Comparison of ENCODE assay signal across 10 cellular contexts in the genomic region with DNA sequence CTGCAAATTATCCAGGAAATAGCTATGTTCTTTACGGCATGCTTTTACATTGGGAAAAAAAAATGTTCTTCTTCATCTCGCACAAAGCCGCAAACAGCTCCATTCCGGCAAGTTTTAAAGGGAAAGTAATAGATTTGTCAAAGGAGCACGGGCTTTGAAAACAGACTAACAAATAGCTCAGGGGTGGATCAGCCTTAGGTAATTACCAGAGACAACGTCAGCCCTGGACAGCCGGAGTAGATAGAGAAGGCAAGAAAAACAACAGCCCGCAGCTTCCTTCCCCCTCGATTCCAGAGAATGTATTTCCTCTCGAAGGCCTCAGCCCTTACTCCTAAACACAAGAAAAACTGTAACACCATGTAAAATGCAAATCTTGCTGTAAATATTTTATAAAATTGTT.
DNase-seq lines count a peak whose midpoint lies in the region; ATAC-seq and TF ChIP-seq lines count a peak whose summit lies in the region.
"Had no signal": no experiment of that assay in that cellular context is flagged by ENCODE, and none has a peak within 500 bp of the region (broad histone marks: within the 10 kb centered on the region; RNA-seq: fewer than 3 reads in every experiment).

No MANE protein-coding gene starts in this region.

- no peaks in the 10 kb centered on the region for H4K20me1 ChIP-seq in IMR-90 (ENCODE audit: insufficient read depth, low read length)

- no peak overlapping the region for H4K5ac ChIP-seq in IMR-90 (ENCODE audit: low read depth, low read length)

- H2AK9ac ChIP-seq in IMR-90 (replicated peaks; ENCODE audit: low read depth, low read length, poor library complexity), result no peak overlapping the region

- no peak overlapping the region for H2AFZ ChIP-seq in IMR-90 (replicated peaks; ENCODE audit: low read length, poor library complexity)

- in situ Hi-C loops in IMR-90 (cut with MboI; ENCODE audit: low sequenced_read_pairs), result no loop called here

- CTCF ChIA-PET in IMR-90 (lab: Yijun Ruan, JAX), result no interaction called here

- H3K4me3 ChIP-seq in IMR-90 (ENCODE audit: insufficient read depth, low read depth, low read length) (no peak overlapping the region), adipocyte (ENCODE audit: low read length) (peak overlapping the region; percentile 67), sigmoid colon (peak overlapping the region in 3 of 4 donors; percentile 16 to 32 (median 20))

- no peak overlapping the region for H2BK20ac ChIP-seq in IMR-90 (ENCODE audit: low read depth, low read length)

- H3K36me3 ChIP-seq in IMR-90 (ENCODE audit: control insufficient read depth, insufficient read depth, low read length) (no peaks in the 10 kb centered on the region), adipocyte (ENCODE audit: control insufficient read depth, insufficient read depth, low read length, severe bottlenecking) (no peaks in the 10 kb centered on the region), sigmoid colon (no peaks in the 10 kb centered on the region)

- peak overlapping the region; percentile 45 for H3K4me2 ChIP-seq in IMR-90 (ENCODE audit: low read depth, low read length)

- H3K4me1 ChIP-seq in IMR-90 (ENCODE audit: control insufficient read depth, insufficient read depth, low read length) (no peaks in the 10 kb centered on the region), adipocyte (ENCODE audit: control insufficient read depth, insufficient read depth, low read length) (peaks cover 12% of the 10 kb centered on the region), sigmoid colon (peaks cover 0 to 23% (median 15%) of the 10 kb centered on the region in 4 donors)

- peaks cover 34% of the 10 kb centered on the region for H3K27me3 ChIP-seq in IMR-90 (ENCODE audit: control insufficient read depth, insufficient read depth, low read length)
- no peaks in the 10 kb centered on the region for H3K27me3 ChIP-seq in adipocyte (replicated peaks; ENCODE audit: control insufficient read depth, insufficient read depth, low read length)
- H3K27me3 ChIP-seq in sigmoid colon, result no peaks in the 10 kb centered on the region

- intact Hi-C loops in IMR-90 (cut with micrococcal nuclease), result no loop called here
- intact Hi-C loops in left ventricle myocardium superior (cut with micrococcal nuclease), result loop anchor here (10.0 kb wide), 1 partner anchor 191 kb away; no protein-coding TSS in a partner anchor
- intact Hi-C loops in sigmoid colon (cut with DNase I), result loop anchor here (5.0 kb wide), 1 partner anchor 104 kb away; no protein-coding TSS in a partner anchor

- no peak overlapping the region for H3K4ac ChIP-seq in IMR-90 (ENCODE audit: low read depth, low read length)

- no peak overlapping the region for H3K56ac ChIP-seq in IMR-90 (ENCODE audit: extremely low read depth, insufficient read depth, low read length)

- no peak overlapping the region for H4K91ac ChIP-seq in IMR-90 (ENCODE audit: insufficient read depth, low read depth, low read length)

- dilution Hi-C loops in IMR-90 (cut with HindIII; ENCODE audit: low sequenced_read_pairs, unreplicated experiment), result no loop called here

- TF ChIP-seq RAD21 in IMR-90 (IDR thresholded peaks at IDR 0.05; ENCODE audit: low read length), result no peak

- no CpG with 5 or more reads among the region's 10 CpGs for WGBS in IMR-90 (ENCODE audit: extremely low coverage in 2 of 2, insufficient read length in 1 of 2), 2 experiments
- 17 to 21% methylated on average over 10 of the region's 10 CpGs for WGBS in sigmoid colon, 2 donors

- no peak overlapping the region for H3K18ac ChIP-seq in IMR-90 (ENCODE audit: low read depth, low read length)

- BruUV-seq in IMR-90 (replicated peaks; lab: Mats Ljungman, UMichigan), result no TSS peak

- no peak overlapping the region for H2AK5ac ChIP-seq in IMR-90 (ENCODE audit: low read depth, low read length)

- no peak overlapping the region for H2BK15ac ChIP-seq in IMR-90 (ENCODE audit: low read depth, low read length)

- ATAC-seq in IMR-90 (ENCODE audit: low read depth) (peak; percentile 49), left ventricle myocardium superior (peak; percentile 55)

- H3K9ac ChIP-seq in IMR-90 (ENCODE audit: low read depth, low read length) (peak overlapping the region; percentile 64; the same call in 1 of the 2 replicates), adipocyte (ENCODE audit: low read length) (peak overlapping the region; percentile 86)

- no peaks in the 10 kb centered on the region for H3K9me1 ChIP-seq in IMR-90 (ENCODE audit: insufficient read depth, low read length)

- H2BK5ac ChIP-seq in IMR-90 (ENCODE audit: low read depth, low read length, poor library complexity, severe bottlenecking), result no peak overlapping the region

- no peak overlapping the region for H3K23ac ChIP-seq in IMR-90 (ENCODE audit: low read depth, low read length)

- H3K79me1 ChIP-seq in IMR-90 (ENCODE audit: low read depth in 1 of 2, low read length in 2 of 2), result no peaks in the 10 kb centered on the region

- no peak for TF ChIP-seq EP300 in sigmoid colon (IDR thresholded peaks at IDR 0.05)

- DNase-seq in IMR-90 (peak; percentile 15), adipocyte (ENCODE audit: low read depth) (peak; percentile 60), left ventricle myocardium superior (no peak), sigmoid colon (no peak), AG08395 (ENCODE audit: low spot score) (no peak), SW 1271 (lab: John Stamatoyannopoulos, UW) (no peak), NCI-H526 treated with DMSO at 0.1 percent for 48 hours (lab: John Stamatoyannopoulos, UW) (no peak), NCI-H510A treated with DMSO at 0.1 percent for 48 hours (lab: John Stamatoyannopoulos, UW) (no peak)
- DNase-seq: occipital lobe had no signal

- H4K8ac ChIP-seq in IMR-90 (ENCODE audit: low read depth in 2 of 2, low read length in 2 of 2), result no peak overlapping the region

- POLR2A ChIA-PET in IMR-90 (lab: Charles Lee; ENCODE audit: unreplicated experiment), result no interaction called here

- no peaks in the 10 kb centered on the region for H3K9me3 ChIP-seq in IMR-90 (ENCODE audit: control insufficient read depth, insufficient read depth, low read length)
- H3K9me3 ChIP-seq in adipocyte (ENCODE audit: control insufficient read depth, low read length), result no peaks in the 10 kb centered on the region
- H3K9me3 ChIP-seq in sigmoid colon, result no peaks in the 10 kb centered on the region

- no peak overlapping the region for H2BK120ac ChIP-seq in IMR-90 (ENCODE audit: low read depth, low read length)

- no peak for TF ChIP-seq CTCF in IMR-90 (conservative IDR thresholded peaks at IDR 0.05; ENCODE audit: low read depth, low read length)
- no peak for TF ChIP-seq CTCF in sigmoid colon (IDR thresholded peaks at IDR 0.05)

- no peak for TF ChIP-seq POLR2A in IMR-90 (IDR thresholded peaks at IDR 0.05; ENCODE audit: low read depth, low read length)
- TF ChIP-seq POLR2A in sigmoid colon (IDR thresholded peaks at IDR 0.05), result no peak

- no peak overlapping the region for H3K14ac ChIP-seq in IMR-90 (replicated peaks; ENCODE audit: low read depth, low read length)

- H3K27ac ChIP-seq in IMR-90 (ENCODE audit: insufficient read depth, low read length) (no peak overlapping the region), sigmoid colon (peak overlapping the region; percentile 22 to 66 (median 50))
- H3K27ac ChIP-seq: VCaP had no signal

TF ChIP-seq in IMR-90, 13 proteins besides CTCF, POLR2A, EP300 and RAD21:
- TF ChIP-seq BHLHE40 (IDR thresholded peaks at IDR 0.05; ENCODE audit: low read depth, low read length) (no peak), CEBPB (IDR thresholded peaks at IDR 0.05; ENCODE audit: low read depth, low read length) (no peak), NFE2L2 (IDR thresholded peaks at IDR 0.05; ENCODE audit: low read depth, low read length) (no peak), MXI1 (IDR thresholded peaks at IDR 0.05; ENCODE audit: borderline replicate concordance, low read depth, low read length) (no peak), MAZ (IDR thresholded peaks at IDR 0.05; ENCODE audit: borderline replicate concordance, low read depth, low read length) (no peak), CHD1 (IDR thresholded peaks at IDR 0.05; ENCODE audit: low read depth, low read length) (no peak), FOS (IDR thresholded peaks at IDR 0.05; ENCODE audit: low read depth, low read length) (no peak), RCOR1 (IDR thresholded peaks at IDR 0.05; ENCODE audit: insufficient replicate concordance, low read length) (no peak), MAFK (IDR thresholded peaks at IDR 0.05; ENCODE audit: low read depth, low read length) (no peak)
- TF ChIP-seq, protein P1, sequence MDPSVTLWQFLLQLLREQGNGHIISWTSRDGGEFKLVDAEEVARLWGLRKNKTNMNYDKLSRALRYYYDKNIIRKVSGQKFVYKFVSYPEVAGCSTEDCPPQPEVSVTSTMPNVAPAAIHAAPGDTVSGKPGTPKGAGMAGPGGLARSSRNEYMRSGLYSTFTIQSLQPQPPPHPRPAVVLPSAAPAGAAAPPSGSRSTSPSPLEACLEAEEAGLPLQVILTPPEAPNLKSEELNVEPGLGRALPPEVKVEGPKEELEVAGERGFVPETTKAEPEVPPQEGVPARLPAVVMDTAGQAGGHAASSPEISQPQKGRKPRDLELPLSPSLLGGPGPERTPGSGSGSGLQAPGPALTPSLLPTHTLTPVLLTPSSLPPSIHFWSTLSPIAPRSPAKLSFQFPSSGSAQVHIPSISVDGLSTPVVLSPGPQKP (IDR thresholded peaks at IDR 0.05; ENCODE audit: borderline replicate concordance, low read depth, low read length), result no peak
- TF ChIP-seq, protein P2, sequence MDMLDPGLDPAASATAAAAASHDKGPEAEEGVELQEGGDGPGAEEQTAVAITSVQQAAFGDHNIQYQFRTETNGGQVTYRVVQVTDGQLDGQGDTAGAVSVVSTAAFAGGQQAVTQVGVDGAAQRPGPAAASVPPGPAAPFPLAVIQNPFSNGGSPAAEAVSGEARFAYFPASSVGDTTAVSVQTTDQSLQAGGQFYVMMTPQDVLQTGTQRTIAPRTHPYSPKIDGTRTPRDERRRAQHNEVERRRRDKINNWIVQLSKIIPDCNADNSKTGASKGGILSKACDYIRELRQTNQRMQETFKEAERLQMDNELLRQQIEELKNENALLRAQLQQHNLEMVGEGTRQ (IDR thresholded peaks at IDR 0.05; ENCODE audit: low read depth, low read length), result no peak

Comparison
In these comparisons a context has a peak if more than half of its experiments do, and no peak if none do; other contexts are left out.
1. DNase-seq: peak in IMR-90 (single experiment) and adipocyte (single experiment); none in left ventricle myocardium superior (single experiment), sigmoid colon (single experiment), AG08395 (single experiment), SW 1271 (0 of 2), NCI-H526 treated with DMSO at 0.1 percent for 48 hours (single experiment) and NCI-H510A treated with DMSO at 0.1 percent for 48 hours (single experiment).